ENCODE assay signal across 30 cellular contexts in the genomic region with DNA sequence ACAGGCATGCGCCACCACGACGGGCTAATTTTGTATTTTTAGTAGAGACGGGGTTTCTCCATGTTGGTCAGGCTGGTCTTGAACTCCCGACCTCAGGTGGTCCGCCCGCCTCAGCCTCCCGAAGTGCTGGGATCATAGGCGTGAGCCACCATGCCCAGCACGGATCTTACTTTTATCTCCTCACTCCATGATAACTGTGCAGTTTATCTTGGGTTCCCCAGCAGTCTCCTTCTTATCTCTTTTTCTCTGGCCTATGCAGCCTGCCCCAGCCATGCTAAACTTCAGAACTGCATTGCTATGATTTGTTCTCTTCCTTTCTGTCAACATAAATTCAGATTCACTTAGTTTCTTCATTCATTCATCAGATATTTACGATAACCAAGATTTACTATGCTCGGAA. TPM values are rescaled to one million over a fixed set of nuclear protein-coding genes. Genes with fewer than 3 reads are reported as not detected.
"Had no signal": no experiment of that assay in that cellular context is flagged by ENCODE, and none has a peak within 500 bp of the region (broad histone marks: within the 10 kb centered on the region; RNA-seq: fewer than 3 reads in every experiment).

No MANE protein-coding gene starts in this region.

- H3K9me3 ChIP-seq: stomach, suprapubic skin, testis, thoracic aorta, thyroid gland, tibial artery, tibial nerve, transverse colon, upper lobe of left lung, upper lobe of right lung, uterus, vagina had no signal

- H3K27me3 ChIP-seq: suprapubic skin, testis, thyroid gland, tibial artery, transverse colon, upper lobe of left lung, upper lobe of right lung, uterus, vagina had no signal

- FAIRE-seq: urothelium cell line had no signal

- H3K36me3 ChIP-seq: stomach, suprapubic skin, thoracic aorta, thyroid gland, tibial artery, tibial nerve, transverse colon, upper lobe of left lung, upper lobe of right lung, uterus, vagina had no signal

- H3K27ac ChIP-seq: stomach, suprapubic skin, testis, thoracic aorta, thyroid gland, tibial artery, tibial nerve, transverse colon, upper lobe of left lung, upper lobe of right lung, uterus, vagina had no signal

- H3K4me1 ChIP-seq: stomach, suprapubic skin, testis, thyroid gland, tibial artery, tibial nerve, transverse colon, upper lobe of left lung, upper lobe of right lung, uterus, vagina had no signal

- DNase-seq: stimulated activated CD4-positive, alpha-beta T cell treated with anti-CD3 and anti-CD28 coated beads, Interleukin-2, amount 100 ng/mL, for 48 hours; stimulated activated CD4-positive, alpha-beta T cell treated with anti-CD3 and anti-CD28 coated beads, Interleukin-4, amount 100 ng/mL, for 1 hour; stimulated activated CD4-positive, alpha-beta T cell treated with anti-CD3 and anti-CD28 coated beads, Interleukin-4, amount 100 ng/mL, for 24 hours; stimulated activated CD4-positive, alpha-beta T cell treated with anti-CD3 and anti-CD28 coated beads, Interleukin-4, amount 100 ng/mL, for 4 hours; stimulated activated CD8-positive, alpha-beta memory T cell treated with anti-CD3 and anti-CD28 coated beads, Interleukin-4, amount 100 ng/mL, for 48 hours; stimulated activated naive B cell treated with anti-CD40 and anti-IgM and Interleukin-4, amounts not matched to agents 10 μg/mL and 1 μg/mL and 100 μg/mL, for 72 hours; stimulated activated naive CD4-positive, alpha-beta T cell; stimulated activated naive CD4-positive, alpha-beta T cell treated with Interleukin-2 at 50 U/mL for 16 hours; stimulated activated naive CD8-positive, alpha-beta T cell treated with anti-CD3 and anti-CD28 coated beads, Interleukin-15, amount 100 ng/mL, for 72 hours; stimulated activated naive CD8-positive, alpha-beta T cell treated with anti-CD3 and anti-CD28 coated beads, Interleukin-15, Interleukin-2, amounts not matched to agents 100 U/mL and 50 U/mL, for 24 hours; stomach; substantia nigra; testis; thyroid gland; tibial artery; transverse colon; trophoblast cell; upper lobe of left lung; upper lobe of right lung; uterus had no signal

- H3K4me3 ChIP-seq: stomach, suprapubic skin, testis, thoracic aorta, thyroid gland, tibial artery, tibial nerve, transverse colon, upper lobe of left lung, upper lobe of right lung, uterus, vagina had no signal

- ATAC-seq: stimulated activated effector memory CD8-positive, alpha-beta T cell treated with anti-CD3 and anti-CD28 coated beads, Interleukin-12 subunit alpha, Interleukin-12 subunit beta, amount 100 ng/mL, for 72 hours; stimulated activated memory B cell treated with anti-CD40 and anti-IgM and Interleukin-4, amounts not matched to agents 10 μg/mL and 1 μg/mL and 100 μg/mL, for 72 hours; stimulated activated naive B cell treated with anti-CD40 and anti-IgM and Interleukin-4, amounts not matched to agents 10 μg/mL and 1 μg/mL and 100 μg/mL, for 72 hours; stimulated activated naive CD8-positive, alpha-beta T cell treated with anti-CD3 and anti-CD28 coated beads, Interleukin-15, amount 100 ng/mL, for 72 hours; stimulated activated naive CD8-positive, alpha-beta T cell treated with anti-CD3 and anti-CD28 coated beads, Interleukin-15, Interleukin-2, amounts not matched to agents 100 U/mL and 50 U/mL, for 24 hours; upper lobe of right lung had no signal

RNA-seq across cellular contexts. Expression of a gene that starts 22.4 kb away (rescaled TPM):
- total RNA-seq: stomach, suprapubic skin, thoracic aorta, thyroid gland, tibial nerve, transverse colon, upper lobe of left lung, upper lobe of right lung, ureter, urinary bladder, uterus, vagina had no signal
- polyA plus RNA-seq: stomach, thymus, urinary bladder had no signal
